Comparison of ENCODE assay signal across 17 cellular contexts in genomic region chr22:41229215-41229614, GRCh38.
"Had no signal": no experiment of that assay in that cellular context is flagged by ENCODE, and none has a peak within 500 bp of the region (broad histone marks: within the 10 kb centered on the region; RNA-seq: fewer than 3 reads in every experiment).

No MANE protein-coding gene starts in this region.

- H3K27ac Mint-ChIP-seq: mesothelial cell of epicardium had no signal

- H3K27me3 ChIP-seq: dorsolateral prefrontal cortex, esophagus muscularis mucosa, foreskin keratinocyte, gastroesophageal sphincter, heart left ventricle, left lung had no signal

- H3K9me3 ChIP-seq: esophagus muscularis mucosa, gastroesophageal sphincter, heart left ventricle, left lung, lower lobe of right lung, mucosa of descending colon had no signal

- H3K4me3 ChIP-seq: coronary artery, dorsolateral prefrontal cortex, esophagus muscularis mucosa, gastroesophageal sphincter, heart left ventricle, left lung, lower lobe of right lung, mucosa of descending colon had no signal

- H3K27me3 Mint-ChIP-seq: naive B cell had no signal

- DNase-seq: dermis blood vessel endothelial cell; dorsolateral prefrontal cortex; effector CD4-positive, alpha-beta T cell; effector memory CD4-positive, alpha-beta T cell; foreskin keratinocyte; hippocampal formation; left cardiac atrium; left lung; lower lobe of right lung; mesenchymal stem cell; mucosa of descending colon; naive B cell had no signal

- H3K9me3 Mint-ChIP-seq: mesothelial cell of epicardium, naive B cell had no signal

- H3K4me1 Mint-ChIP-seq: mesothelial cell of epicardium had no signal

- ATAC-seq: foreskin keratinocyte, gastroesophageal sphincter, left lung, lower lobe of right lung, mucosa of descending colon had no signal

- H3K4me3 Mint-ChIP-seq: mesothelial cell of epicardium, naive B cell had no signal

- H3K27ac ChIP-seq: esophagus muscularis mucosa, foreskin keratinocyte, gastroesophageal sphincter, left lung, lower lobe of right lung had no signal

- H3K4me1 ChIP-seq: foreskin keratinocyte, gastroesophageal sphincter, lower lobe of right lung had no signal
